ENCODE assay signal across 1 cellular context in genomic region chr20:58651548-58651822, GRCh38.
A peak's percentile ranks its signal among the peaks of the same experiment; 100 is the strongest.
TF ChIP-seq lines count a peak whose summit lies in the region.

No MANE protein-coding gene starts in this region.

TF ChIP-seq in HepG2, 621 proteins besides CTCF, POLR2A, EP300 and RAD21 (continued from another document):
- TF ChIP-seq, protein P1, sequence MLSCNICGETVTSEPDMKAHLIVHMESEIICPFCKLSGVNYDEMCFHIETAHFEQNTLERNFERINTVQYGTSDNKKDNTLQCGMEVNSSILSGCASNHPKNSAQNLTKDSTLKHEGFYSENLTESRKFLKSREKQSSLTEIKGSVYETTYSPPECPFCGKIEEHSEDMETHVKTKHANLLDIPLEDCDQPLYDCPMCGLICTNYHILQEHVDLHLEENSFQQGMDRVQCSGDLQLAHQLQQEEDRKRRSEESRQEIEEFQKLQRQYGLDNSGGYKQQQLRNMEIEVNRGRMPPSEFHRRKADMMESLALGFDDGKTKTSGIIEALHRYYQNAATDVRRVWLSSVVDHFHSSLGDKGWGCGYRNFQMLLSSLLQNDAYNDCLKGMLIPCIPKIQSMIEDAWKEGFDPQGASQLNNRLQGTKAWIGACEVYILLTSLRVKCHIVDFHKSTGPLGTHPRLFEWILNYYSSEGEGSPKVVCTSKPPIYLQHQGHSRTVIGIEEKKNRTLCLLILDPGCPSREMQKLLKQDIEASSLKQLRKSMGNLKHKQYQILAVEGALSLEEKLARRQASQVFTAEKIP (CRISPR knock-in tag; IDR thresholded peaks at IDR 0.05; ENCODE audit: borderline replicate concordance): no peak
- TF ChIP-seq ZNF704 (CRISPR knock-in tag; IDR thresholded peaks at IDR 0.05; ENCODE audit: borderline replicate concordance): 0 out of 2 replicates have a peak, but pooled peaks have one; percentile 9
- TF ChIP-seq HCFC1 (IDR thresholded peaks at IDR 0.05; ENCODE audit: low read depth, low read length): no peak
- TF ChIP-seq ZNF337 (CRISPR knock-in tag; IDR thresholded peaks at IDR 0.05; ENCODE audit: borderline replicate concordance, low read depth): no peak
- no peak for TF ChIP-seq ZNF260 (CRISPR knock-in tag; IDR thresholded peaks at IDR 0.05; ENCODE audit: borderline replicate concordance, low read depth)
- TF ChIP-seq GZF1 (CRISPR knock-in tag; IDR thresholded peaks at IDR 0.05): peak; percentile 11; the same call in 1 of the 2 replicates
- TF ChIP-seq ZMYM2 (CRISPR knock-in tag; IDR thresholded peaks at IDR 0.05): no peak
- TF ChIP-seq ATF7-NPFF (CRISPR knock-in tag; IDR thresholded peaks at IDR 0.05; ENCODE audit: low read depth): no peak
- no peak; the same call in 1 of the 2 replicates for TF ChIP-seq THYN1 (CRISPR knock-in tag; IDR thresholded peaks at IDR 0.05; ENCODE audit: borderline replicate concordance, low read depth)
- TF ChIP-seq, protein P2, sequence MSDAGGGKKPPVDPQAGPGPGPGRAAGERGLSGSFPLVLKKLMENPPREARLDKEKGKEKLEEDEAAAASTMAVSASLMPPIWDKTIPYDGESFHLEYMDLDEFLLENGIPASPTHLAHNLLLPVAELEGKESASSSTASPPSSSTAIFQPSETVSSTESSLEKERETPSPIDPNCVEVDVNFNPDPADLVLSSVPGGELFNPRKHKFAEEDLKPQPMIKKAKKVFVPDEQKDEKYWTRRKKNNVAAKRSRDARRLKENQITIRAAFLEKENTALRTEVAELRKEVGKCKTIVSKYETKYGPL (CRISPR knock-in tag; IDR thresholded peaks at IDR 0.05): no peak
- TF ChIP-seq ZMYM4 (CRISPR knock-in tag; IDR thresholded peaks at IDR 0.05): no peak
- TF ChIP-seq ZNF20 (CRISPR knock-in tag; IDR thresholded peaks at IDR 0.05): peak; percentile 5; the same call in 1 of the 2 replicates
- no peak for TF ChIP-seq RXRA (CRISPR knock-in tag; IDR thresholded peaks at IDR 0.05)
- TF ChIP-seq ZBTB25 (CRISPR knock-in tag; IDR thresholded peaks at IDR 0.05): no peak
- TF ChIP-seq SNAI1 (CRISPR knock-in tag; IDR thresholded peaks at IDR 0.05; ENCODE audit: borderline replicate concordance): no peak
- TF ChIP-seq ZBTB3 (CRISPR knock-in tag; IDR thresholded peaks at IDR 0.05; ENCODE audit: borderline replicate concordance, low read depth): peak; percentile 7; the same call in 1 of the 2 replicates
- no peak for TF ChIP-seq SAFB2 (CRISPR knock-in tag; IDR thresholded peaks at IDR 0.05; ENCODE audit: borderline replicate concordance, low read depth)
- no peak for TF ChIP-seq FOXC1 (CRISPR knock-in tag; IDR thresholded peaks at IDR 0.05; ENCODE audit: borderline replicate concordance)
- no peak for TF ChIP-seq ZNF12 (CRISPR knock-in tag; IDR thresholded peaks at IDR 0.05)
- TF ChIP-seq HMG20B (CRISPR knock-in tag; conservative IDR thresholded peaks at IDR 0.05): no peak
- TF ChIP-seq ATF5 (CRISPR knock-in tag; IDR thresholded peaks at IDR 0.05; ENCODE audit: low read depth): peak; percentile 24; the same call in 1 of the 2 replicates
- TF ChIP-seq ATF7 (IDR thresholded peaks at IDR 0.05): no peak
- no peak for TF ChIP-seq ATF7 (CRISPR knock-in tag; IDR thresholded peaks at IDR 0.05)
- TF ChIP-seq GTF2F1 (IDR thresholded peaks at IDR 0.05; ENCODE audit: low read length): no peak
- no peak for TF ChIP-seq FOXO1 (CRISPR knock-in tag; IDR thresholded peaks at IDR 0.05)
- TF ChIP-seq, protein P3, sequence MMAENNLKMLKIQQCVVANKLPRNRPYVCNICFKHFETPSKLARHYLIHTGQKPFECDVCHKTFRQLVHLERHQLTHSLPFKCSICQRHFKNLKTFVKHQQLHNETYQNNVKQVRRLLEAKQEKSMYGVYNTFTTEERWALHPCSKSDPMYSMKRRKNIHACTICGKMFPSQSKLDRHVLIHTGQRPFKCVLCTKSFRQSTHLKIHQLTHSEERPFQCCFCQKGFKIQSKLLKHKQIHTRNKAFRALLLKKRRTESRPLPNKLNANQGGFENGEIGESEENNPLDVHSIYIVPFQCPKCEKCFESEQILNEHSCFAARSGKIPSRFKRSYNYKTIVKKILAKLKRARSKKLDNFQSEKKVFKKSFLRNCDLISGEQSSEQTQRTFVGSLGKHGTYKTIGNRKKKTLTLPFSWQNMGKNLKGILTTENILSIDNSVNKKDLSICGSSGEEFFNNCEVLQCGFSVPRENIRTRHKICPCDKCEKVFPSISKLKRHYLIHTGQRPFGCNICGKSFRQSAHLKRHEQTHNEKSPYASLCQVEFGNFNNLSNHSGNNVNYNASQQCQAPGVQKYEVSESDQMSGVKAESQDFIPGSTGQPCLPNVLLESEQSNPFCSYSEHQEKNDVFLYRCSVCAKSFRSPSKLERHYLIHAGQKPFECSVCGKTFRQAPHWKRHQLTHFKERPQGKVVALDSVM (CRISPR knock-in tag; IDR thresholded peaks at IDR 0.05): no peak
- 0 out of 2 replicates have a peak, but pooled peaks have one; percentile 22 for TF ChIP-seq ZNF510 (CRISPR knock-in tag; IDR thresholded peaks at IDR 0.05; ENCODE audit: low read depth)
- no peak for TF ChIP-seq ZNF792 (CRISPR knock-in tag; IDR thresholded peaks at IDR 0.05)
- TF ChIP-seq TAF1 (CRISPR knock-in tag; IDR thresholded peaks at IDR 0.05): no peak
- TF ChIP-seq ZNF776 (CRISPR knock-in tag; IDR thresholded peaks at IDR 0.05): peak; percentile 4; the same call in 1 of the 2 replicates
- no peak for TF ChIP-seq NPAS2 (CRISPR knock-in tag; IDR thresholded peaks at IDR 0.05; ENCODE audit: borderline replicate concordance)
- TF ChIP-seq U2AF2 (IDR thresholded peaks at IDR 0.05; ENCODE audit: low read depth, low read length): peak; percentile 9; the same call in 1 of the 2 replicates
- no peak for TF ChIP-seq SMC3 (IDR thresholded peaks at IDR 0.05; ENCODE audit: low read length)
- TF ChIP-seq ASH2L (IDR thresholded peaks at IDR 0.05; ENCODE audit: insufficient read length, low read depth, low read length): no peak
- peak; percentile 4; the same call in 1 of the 2 replicates for TF ChIP-seq ZSCAN22 (CRISPR knock-in tag; IDR thresholded peaks at IDR 0.05)
- TF ChIP-seq, protein P4, sequence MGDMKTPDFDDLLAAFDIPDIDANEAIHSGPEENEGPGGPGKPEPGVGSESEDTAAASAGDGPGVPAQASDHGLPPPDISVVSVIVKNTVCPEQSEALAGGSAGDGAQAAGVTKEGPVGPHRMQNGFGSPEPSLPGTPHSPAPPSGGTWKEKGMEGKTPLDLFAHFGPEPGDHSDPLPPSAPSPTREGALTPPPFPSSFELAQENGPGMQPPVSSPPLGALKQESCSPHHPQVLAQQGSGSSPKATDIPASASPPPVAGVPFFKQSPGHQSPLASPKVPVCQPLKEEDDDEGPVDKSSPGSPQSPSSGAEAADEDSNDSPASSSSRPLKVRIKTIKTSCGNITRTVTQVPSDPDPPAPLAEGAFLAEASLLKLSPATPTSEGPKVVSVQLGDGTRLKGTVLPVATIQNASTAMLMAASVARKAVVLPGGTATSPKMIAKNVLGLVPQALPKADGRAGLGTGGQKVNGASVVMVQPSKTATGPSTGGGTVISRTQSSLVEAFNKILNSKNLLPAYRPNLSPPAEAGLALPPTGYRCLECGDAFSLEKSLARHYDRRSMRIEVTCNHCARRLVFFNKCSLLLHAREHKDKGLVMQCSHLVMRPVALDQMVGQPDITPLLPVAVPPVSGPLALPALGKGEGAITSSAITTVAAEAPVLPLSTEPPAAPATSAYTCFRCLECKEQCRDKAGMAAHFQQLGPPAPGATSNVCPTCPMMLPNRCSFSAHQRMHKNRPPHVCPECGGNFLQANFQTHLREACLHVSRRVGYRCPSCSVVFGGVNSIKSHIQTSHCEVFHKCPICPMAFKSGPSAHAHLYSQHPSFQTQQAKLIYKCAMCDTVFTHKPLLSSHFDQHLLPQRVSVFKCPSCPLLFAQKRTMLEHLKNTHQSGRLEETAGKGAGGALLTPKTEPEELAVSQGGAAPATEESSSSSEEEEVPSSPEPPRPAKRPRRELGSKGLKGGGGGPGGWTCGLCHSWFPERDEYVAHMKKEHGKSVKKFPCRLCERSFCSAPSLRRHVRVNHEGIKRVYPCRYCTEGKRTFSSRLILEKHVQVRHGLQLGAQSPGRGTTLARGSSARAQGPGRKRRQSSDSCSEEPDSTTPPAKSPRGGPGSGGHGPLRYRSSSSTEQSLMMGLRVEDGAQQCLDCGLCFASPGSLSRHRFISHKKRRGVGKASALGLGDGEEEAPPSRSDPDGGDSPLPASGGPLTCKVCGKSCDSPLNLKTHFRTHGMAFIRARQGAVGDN (CRISPR knock-in tag; IDR thresholded peaks at IDR 0.05): peak; percentile 0; the same call in 1 of the 2 replicates
- TF ChIP-seq, protein P5, sequence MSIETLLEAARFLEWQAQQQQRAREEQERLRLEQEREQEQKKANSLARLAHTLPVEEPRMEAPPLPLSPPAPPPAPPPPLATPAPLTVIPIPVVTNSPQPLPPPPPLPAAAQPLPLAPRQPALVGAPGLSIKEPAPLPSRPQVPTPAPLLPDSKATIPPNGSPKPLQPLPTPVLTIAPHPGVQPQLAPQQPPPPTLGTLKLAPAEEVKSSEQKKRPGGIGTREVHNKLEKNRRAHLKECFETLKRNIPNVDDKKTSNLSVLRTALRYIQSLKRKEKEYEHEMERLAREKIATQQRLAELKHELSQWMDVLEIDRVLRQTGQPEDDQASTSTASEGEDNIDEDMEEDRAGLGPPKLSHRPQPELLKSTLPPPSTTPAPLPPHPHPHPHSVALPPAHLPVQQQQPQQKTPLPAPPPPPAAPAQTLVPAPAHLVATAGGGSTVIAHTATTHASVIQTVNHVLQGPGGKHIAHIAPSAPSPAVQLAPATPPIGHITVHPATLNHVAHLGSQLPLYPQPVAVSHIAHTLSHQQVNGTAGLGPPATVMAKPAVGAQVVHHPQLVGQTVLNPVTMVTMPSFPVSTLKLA (IDR thresholded peaks at IDR 0.05): no peak
- peak; percentile 5; the same call in 1 of the 2 replicates for TF ChIP-seq ZNF230 (CRISPR knock-in tag; IDR thresholded peaks at IDR 0.05)
- no peak for TF ChIP-seq ZNF747 (CRISPR knock-in tag; IDR thresholded peaks at IDR 0.05; ENCODE audit: borderline replicate concordance)
- TF ChIP-seq KDM4B (CRISPR knock-in tag; IDR thresholded peaks at IDR 0.05): no peak
- no peak for TF ChIP-seq ZNF296 (CRISPR knock-in tag; conservative IDR thresholded peaks at IDR 0.05)
TF ChIP-seq in HepG2: peak in this region for 15.
